ENCODE assay signal across 26 cellular contexts in genomic region chrX:103539695-103540094, GRCh38. TPM values are rescaled to one million over a fixed set of nuclear protein-coding genes. Genes with fewer than 3 reads are reported as not detected.
DNase-seq lines count a peak whose midpoint lies in the region; ATAC-seq and TF ChIP-seq lines count a peak whose summit lies in the region.
"Had no signal": no experiment of that assay in that cellular context is flagged by ENCODE, and none has a peak within 500 bp of the region (broad histone marks: within the 10 kb centered on the region; RNA-seq: fewer than 3 reads in every experiment).

No MANE protein-coding gene starts in this region.

- H3K36me3 Mint-ChIP-seq in naive thymus-derived CD4-positive, alpha-beta T cell = no peaks in the 10 kb centered on the region
- no peaks in the 10 kb centered on the region for H3K36me3 Mint-ChIP-seq in activated CD8-positive, alpha-beta memory T cell treated with anti-CD3 and anti-CD28 coated beads, Interleukin-2, amount 10 ng/mL, durations not matched to agents 7 days and 5 days
- H3K36me3 Mint-ChIP-seq: naive thymus-derived CD8-positive, alpha-beta T cell; WTC11 had no signal

- no peak overlapping the region for H3K9ac ChIP-seq in mammary epithelial cell (ENCODE audit: insufficient read depth, low read length)

- in situ Hi-C loops in mammary epithelial cell (cut with MboI; ENCODE audit: low sequenced_read_pairs in 2 of 2) = loop anchor here (10.0 to 25.0 kb wide), 6 partner anchors 65 to 598 kb away; partner anchors contain the start of genes MORF4L2 (in 2 of the 2), TCEAL3 (in 1 of the 2) and ZCCHC18 (in 1 of the 2)

- no peak overlapping the region for H3K27ac Mint-ChIP-seq in naive thymus-derived CD4-positive, alpha-beta T cell
- no peak overlapping the region for H3K27ac Mint-ChIP-seq in activated CD8-positive, alpha-beta memory T cell treated with anti-CD3 and anti-CD28 coated beads, Interleukin-2, amount 10 ng/mL, durations not matched to agents 7 days and 5 days
- H3K27ac Mint-ChIP-seq: activated CD4-positive, alpha-beta T cell treated with anti-CD3 and anti-CD28 coated beads, Interleukin-2, amount 10 ng/mL, durations not matched to agents 7 days and 5 days; activated T-cell treated with anti-CD3 and anti-CD28 coated beads, Interleukin-2, amount 50 U/mL, for 72 hours; naive thymus-derived CD8-positive, alpha-beta T cell; T-helper 2 cell treated with Interferon-gamma antibody and Interleukin-4, amounts not matched to agents 5 μg/mL and 100 μg/mL, for 36 hours; WTC11 had no signal

- H3K4me1 ChIP-seq in mammary epithelial cell (ENCODE audit: insufficient read depth, low read length) (peaks cover 38% of the 10 kb centered on the region), lower lobe of right lung (no peaks in the 10 kb centered on the region), thoracic aorta (ENCODE audit: control insufficient read depth in 1 of 2, low read depth in 2 of 2) (peaks cover 24 to 55% of the 10 kb centered on the region in 2 donors)
- H3K4me1 ChIP-seq in naive thymus-derived CD4-positive, alpha-beta T cell (ENCODE audit: control insufficient read depth in 2 of 2, insufficient read depth in 2 of 2, low read length in 2 of 2) = no peaks in the 10 kb centered on the region
- H3K4me1 ChIP-seq: BE2C had no signal

- H3K4me2 ChIP-seq in mammary epithelial cell (ENCODE audit: insufficient read depth, low read depth, low read length) = peak overlapping the region; percentile 41
- H3K4me2 ChIP-seq: PC-9 had no signal

- H3K4me3 ChIP-seq in mammary epithelial cell (replicated peaks in 1 of 3; ENCODE audit: insufficient read depth in 1 of 3, low read depth in 2 of 3, low read length in 3 of 3) (peak overlapping the region in 1 of 3 experiments; percentile 12), lower lobe of right lung (no peak overlapping the region), thoracic aorta (no peak overlapping the region)
- H3K4me3 ChIP-seq in naive thymus-derived CD4-positive, alpha-beta T cell (ENCODE audit: low read length) = no peak overlapping the region
- H3K4me3 ChIP-seq: PC-9 had no signal

- H3K27me3 Mint-ChIP-seq in naive thymus-derived CD4-positive, alpha-beta T cell = no peaks in the 10 kb centered on the region
- no peaks in the 10 kb centered on the region for H3K27me3 Mint-ChIP-seq in activated CD8-positive, alpha-beta memory T cell treated with anti-CD3 and anti-CD28 coated beads, Interleukin-2, amount 10 ng/mL, durations not matched to agents 7 days and 5 days
- H3K27me3 Mint-ChIP-seq: activated CD4-positive, alpha-beta T cell treated with anti-CD3 and anti-CD28 coated beads, Interleukin-2, amount 10 ng/mL, durations not matched to agents 7 days and 5 days had no signal

- POLR2A ChIA-PET in naive thymus-derived CD4-positive, alpha-beta T cell (lab: Charles Lee) = no interaction called here

- DNase-seq in EH (ENCODE audit: low read depth) (peak; percentile 48), mammary epithelial cell (no peak), lower lobe of right lung (no peak), thoracic aorta (ENCODE audit: low spot score) (no peak), NCI-H2196 (lab: John Stamatoyannopoulos, UW; ENCODE audit: unreplicated experiment) (no peak)
- DNase-seq in naive thymus-derived CD4-positive, alpha-beta T cell = no peak
- DNase-seq in activated CD8-positive, alpha-beta memory T cell treated with anti-CD3 and anti-CD28 coated beads, Interleukin-2, amount 10 ng/mL, durations not matched to agents 7 days and 5 days = no peak
- DNase-seq: activated CD4-positive, alpha-beta T cell treated with anti-CD3 and anti-CD28 coated beads, Interleukin-2, amount 10 ng/mL, durations not matched to agents 7 days and 5 days; activated naive CD4-positive, alpha-beta T cell treated with Interleukin-2 at 50 U/mL for 16 hours; activated T-cell treated with anti-CD3 and anti-CD28 coated beads, Interleukin-2, amount 50 U/mL, for 72 hours; BE2C; DMS153; effector CD4-positive, alpha-beta T cell; naive thymus-derived CD8-positive, alpha-beta T cell; NCI-H1092 treated with DMSO at 0.1 percent for 48 hours; NCI-H187 treated with DMSO at 0.1 percent for 48 hours; NCI-H2171 treated with DMSO at 0.1 percent for 48 hours; NCI-H524 treated with DMSO at 0.1 percent for 48 hours; nucleus accumbens; PC-9; SHP77; stimulated activated CD4-positive, alpha-beta T cell treated with anti-CD3 and anti-CD28 coated beads, Interleukin-2, amount 100 ng/mL, for 48 hours had no signal

- H2AFZ ChIP-seq in mammary epithelial cell (ENCODE audit: low read depth, low read length) = no peak overlapping the region
- H2AFZ ChIP-seq: PC-9 had no signal

- no peaks in the 10 kb centered on the region for H3K79me2 ChIP-seq in mammary epithelial cell (ENCODE audit: insufficient read depth, low read length)

- no peak overlapping the region for H3K4me3 Mint-ChIP-seq in naive thymus-derived CD4-positive, alpha-beta T cell
- H3K4me3 Mint-ChIP-seq in activated CD8-positive, alpha-beta memory T cell treated with anti-CD3 and anti-CD28 coated beads, Interleukin-2, amount 10 ng/mL, durations not matched to agents 7 days and 5 days = no peak overlapping the region
- H3K4me3 Mint-ChIP-seq: activated CD4-positive, alpha-beta T cell treated with anti-CD3 and anti-CD28 coated beads, Interleukin-2, amount 10 ng/mL, durations not matched to agents 7 days and 5 days; activated T-cell treated with anti-CD3 and anti-CD28 coated beads, Interleukin-2, amount 50 U/mL, for 72 hours; naive thymus-derived CD8-positive, alpha-beta T cell; T-helper 2 cell treated with Interferon-gamma antibody and Interleukin-4, amounts not matched to agents 5 μg/mL and 100 μg/mL, for 36 hours; WTC11 had no signal

- no peaks in the 10 kb centered on the region for H3K4me1 Mint-ChIP-seq in naive thymus-derived CD4-positive, alpha-beta T cell
- H3K4me1 Mint-ChIP-seq in activated CD8-positive, alpha-beta memory T cell treated with anti-CD3 and anti-CD28 coated beads, Interleukin-2, amount 10 ng/mL, durations not matched to agents 7 days and 5 days = no peaks in the 10 kb centered on the region
- H3K4me1 Mint-ChIP-seq: activated CD4-positive, alpha-beta T cell treated with anti-CD3 and anti-CD28 coated beads, Interleukin-2, amount 10 ng/mL, durations not matched to agents 7 days and 5 days; naive thymus-derived CD8-positive, alpha-beta T cell had no signal

- intact Hi-C loops in mammary epithelial cell (cut with micrococcal nuclease) = loop anchor here (5.0 kb wide), 1 partner anchor 48 kb away; the partner anchor contains the start of gene TCEAL4
- intact Hi-C loops in lower lobe of right lung (cut with DNase I) = loop anchor here (10.0 kb wide), 1 partner anchor 285 kb away; no protein-coding TSS in a partner anchor
- intact Hi-C loops in naive thymus-derived CD4-positive, alpha-beta T cell (cut with micrococcal nuclease) = loop anchor here in 1 of 2 donors (10.0 kb wide), 1 partner anchor 85 kb away; the partner anchor contains the start of gene TCEAL1

- H4K20me1 ChIP-seq in mammary epithelial cell (ENCODE audit: insufficient read depth, low read length) = no peaks in the 10 kb centered on the region

- H3K27me3 ChIP-seq in mammary epithelial cell (ENCODE audit: insufficient read depth, low read length) (peaks cover 3% of the 10 kb centered on the region), lower lobe of right lung (ENCODE audit: low read depth) (no peaks in the 10 kb centered on the region), thoracic aorta (replicated peaks; ENCODE audit: insufficient read depth) (no peaks in the 10 kb centered on the region)
- no peaks in the 10 kb centered on the region for H3K27me3 ChIP-seq in naive thymus-derived CD4-positive, alpha-beta T cell (ENCODE audit: control insufficient read depth in 2 of 2, insufficient read depth in 2 of 2, low read length in 2 of 2)
- H3K27me3 ChIP-seq: BE2C had no signal

- ATAC-seq in lower lobe of right lung (no peak), thoracic aorta (ENCODE audit: insufficient number of reproducible peaks, low FRiP score, low read depth) (no peak), HG03342 (IDR thresholded peaks at IDR 0.05; ENCODE audit: unreplicated experiment) (no peak)
- no peak for ATAC-seq in naive thymus-derived CD4-positive, alpha-beta T cell
- no peak for ATAC-seq in activated CD8-positive, alpha-beta memory T cell treated with anti-CD3 and anti-CD28 coated beads, Interleukin-2, amount 10 ng/mL, durations not matched to agents 7 days and 5 days
- ATAC-seq: activated T-cell treated with anti-CD3 and anti-CD28 coated beads, Interleukin-2, amount 50 U/mL, for 72 hours; naive thymus-derived CD8-positive, alpha-beta T cell; WTC11 had no signal

- TF ChIP-seq CTCF in mammary epithelial cell (conservative IDR thresholded peaks at IDR 0.05 in 1 of 2, IDR thresholded peaks at IDR 0.05 in 1 of 2; ENCODE audit: extremely low read depth in 1 of 2, insufficient read depth in 1 of 2, low read depth in 1 of 2, low read length in 2 of 2) = no peak
- TF ChIP-seq CTCF in lower lobe of right lung (IDR thresholded peaks at IDR 0.05) = no peak
- TF ChIP-seq CTCF in thoracic aorta (IDR thresholded peaks at IDR 0.05) = no peak

- H3K27ac ChIP-seq in mammary epithelial cell (ENCODE audit: insufficient read depth, low read depth, low read length) (peak overlapping the region; percentile 91), lower lobe of right lung (peak overlapping the region; percentile 65), thoracic aorta (peak overlapping the region; percentile 93 to 96)
- no peak overlapping the region for H3K27ac ChIP-seq in naive thymus-derived CD4-positive, alpha-beta T cell (ENCODE audit: low read depth, low read length)
- H3K27ac ChIP-seq: PC-9 had no signal

- CTCF ChIA-PET in mammary epithelial cell (lab: Charles Lee; ENCODE audit: low non-redundant PET) = no interaction called here
- CTCF ChIA-PET in naive thymus-derived CD4-positive, alpha-beta T cell (lab: Charles Lee) = no interaction called here
- CTCF ChIA-PET in activated CD8-positive, alpha-beta memory T cell treated with anti-CD3 and anti-CD28 coated beads, Interleukin-2, amount 10 ng/mL, durations not matched to agents 7 days and 5 days (lab: Charles Lee) = no interaction called here

- no peaks in the 10 kb centered on the region for H3K9me3 ChIP-seq in mammary epithelial cell (replicated peaks; ENCODE audit: insufficient read depth, low read length)
- no peaks in the 10 kb centered on the region for H3K9me3 ChIP-seq in lower lobe of right lung
- no peaks in the 10 kb centered on the region for H3K9me3 ChIP-seq in thoracic aorta
- no peaks in the 10 kb centered on the region for H3K9me3 ChIP-seq in naive thymus-derived CD4-positive, alpha-beta T cell (ENCODE audit: control insufficient read depth in 2 of 3, low read length in 3 of 3)
- H3K9me3 ChIP-seq: BE2C had no signal

- no TSS peak for BruUV-seq in mammary epithelial cell (replicated peaks; lab: Mats Ljungman, UMichigan)

- no peaks in the 10 kb centered on the region for H3K9me3 Mint-ChIP-seq in naive thymus-derived CD4-positive, alpha-beta T cell
- H3K9me3 Mint-ChIP-seq in activated CD8-positive, alpha-beta memory T cell treated with anti-CD3 and anti-CD28 coated beads, Interleukin-2, amount 10 ng/mL, durations not matched to agents 7 days and 5 days (ENCODE audit: low read depth) = no peaks in the 10 kb centered on the region
- H3K9me3 Mint-ChIP-seq: activated CD4-positive, alpha-beta T cell treated with anti-CD3 and anti-CD28 coated beads, Interleukin-2, amount 10 ng/mL, durations not matched to agents 7 days and 5 days; activated T-cell treated with anti-CD3 and anti-CD28 coated beads, Interleukin-2, amount 50 U/mL, for 72 hours; naive thymus-derived CD8-positive, alpha-beta T cell; T-helper 2 cell treated with Interferon-gamma antibody and Interleukin-4, amounts not matched to agents 5 μg/mL and 100 μg/mL, for 36 hours; WTC11 had no signal

- dilution Hi-C loops in mammary epithelial cell (cut with HindIII; ENCODE audit: low sequenced_read_pairs) = no loop called here

- H3K36me3 ChIP-seq in mammary epithelial cell (ENCODE audit: insufficient read depth, low read length) (no peaks in the 10 kb centered on the region), lower lobe of right lung (no peaks in the 10 kb centered on the region), thoracic aorta (no peaks in the 10 kb centered on the region)
- no peaks in the 10 kb centered on the region for H3K36me3 ChIP-seq in naive thymus-derived CD4-positive, alpha-beta T cell (ENCODE audit: control insufficient read depth in 2 of 3, insufficient read depth in 3 of 3, low read length in 3 of 3)
- H3K36me3 ChIP-seq: BE2C had no signal

- WGBS in mammary epithelial cell (ENCODE audit: low coverage, missing lambda C conversion rate) = 19% methylated on average over 2 of the region's 2 CpGs

RNA-seq across cellular contexts. Expression of gene RAB40A, which starts 20.4 kb away (rescaled TPM):
- total RNA-seq in mammary epithelial cell (under 1 TPM; 0.14 to 0.50 TPM), lower lobe of right lung (0.53 TPM), thoracic aorta (1 to 10 TPM; 2.6 to 4.3 TPM)
- polyA plus RNA-seq in mammary epithelial cell = 0.06 TPM
- not detected for polyA minus RNA-seq in mammary epithelial cell
- under 1 TPM in 3 of 5 experiments, not detected in 2; 0.17 to 0.27 (median 0.19) TPM for total RNA-seq in naive thymus-derived CD4-positive, alpha-beta T cell
- under 1 TPM in 1 of 2 donors, not detected in 1; 0.09 TPM for polyA plus RNA-seq in naive thymus-derived CD4-positive, alpha-beta T cell
- under 1 TPM in 1 of 2 experiments, not detected in 1; 0.19 TPM for total RNA-seq in activated CD8-positive, alpha-beta memory T cell treated with anti-CD3 and anti-CD28 coated beads, Interleukin-2, amount 10 ng/mL, durations not matched to agents 7 days and 5 days
- total RNA-seq: A673; naive thymus-derived CD8-positive, alpha-beta T cell had no signal

RNA-seq across cellular contexts. Expression of gene TCEAL4, which starts 45.6 kb away (rescaled TPM):
- total RNA-seq in mammary epithelial cell = 10 to 100 TPM; 33.3 to 98.1 TPM
- 35.8 TPM for polyA plus RNA-seq in mammary epithelial cell
- polyA minus RNA-seq in mammary epithelial cell = 20.3 TPM
- total RNA-seq in lower lobe of right lung = 58.7 TPM
- total RNA-seq in thoracic aorta = 100 to 1,000 TPM; 334 to 386 TPM
- total RNA-seq in naive thymus-derived CD4-positive, alpha-beta T cell = 10 to 100 TPM in 1 of 5 experiments, 1 to 10 TPM in 4; 1.8 to 11.7 (median 9.3) TPM
- 10 to 100 TPM; 13.7 to 15.1 TPM for polyA plus RNA-seq in naive thymus-derived CD4-positive, alpha-beta T cell
- total RNA-seq in activated CD8-positive, alpha-beta memory T cell treated with anti-CD3 and anti-CD28 coated beads, Interleukin-2, amount 10 ng/mL, durations not matched to agents 7 days and 5 days = 1 to 10 TPM; 3.5 to 5.0 TPM
